1 cellular context compared by ENCODE assay signal in genomic region chr20:37081717-37082289, GRCh38.
TF ChIP-seq lines count a peak whose summit lies in the region.

No MANE protein-coding gene starts in this region.

TF ChIP-seq in WTC11, 78 proteins besides CTCF, POLR2A, EP300 and RAD21 (continued from another document):
- TF ChIP-seq, protein P1, sequence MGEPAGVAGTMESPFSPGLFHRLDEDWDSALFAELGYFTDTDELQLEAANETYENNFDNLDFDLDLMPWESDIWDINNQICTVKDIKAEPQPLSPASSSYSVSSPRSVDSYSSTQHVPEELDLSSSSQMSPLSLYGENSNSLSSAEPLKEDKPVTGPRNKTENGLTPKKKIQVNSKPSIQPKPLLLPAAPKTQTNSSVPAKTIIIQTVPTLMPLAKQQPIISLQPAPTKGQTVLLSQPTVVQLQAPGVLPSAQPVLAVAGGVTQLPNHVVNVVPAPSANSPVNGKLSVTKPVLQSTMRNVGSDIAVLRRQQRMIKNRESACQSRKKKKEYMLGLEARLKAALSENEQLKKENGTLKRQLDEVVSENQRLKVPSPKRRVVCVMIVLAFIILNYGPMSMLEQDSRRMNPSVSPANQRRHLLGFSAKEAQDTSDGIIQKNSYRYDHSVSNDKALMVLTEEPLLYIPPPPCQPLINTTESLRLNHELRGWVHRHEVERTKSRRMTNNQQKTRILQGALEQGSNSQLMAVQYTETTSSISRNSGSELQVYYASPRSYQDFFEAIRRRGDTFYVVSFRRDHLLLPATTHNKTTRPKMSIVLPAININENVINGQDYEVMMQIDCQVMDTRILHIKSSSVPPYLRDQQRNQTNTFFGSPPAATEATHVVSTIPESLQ (CRISPR knock-in tag; IDR thresholded peaks at IDR 0.05) = no peak
- TF ChIP-seq GRHL2 (CRISPR knock-in tag; IDR thresholded peaks at IDR 0.05; ENCODE audit: insufficient replicate concordance, severe bottlenecking) (no peak), NFYB (CRISPR knock-in tag; conservative IDR thresholded peaks at IDR 0.05; ENCODE audit: low read depth) (no peak), ZNF512 (CRISPR knock-in tag; IDR thresholded peaks at IDR 0.05; ENCODE audit: borderline replicate concordance) (no peak)
- TF ChIP-seq, protein P2, sequence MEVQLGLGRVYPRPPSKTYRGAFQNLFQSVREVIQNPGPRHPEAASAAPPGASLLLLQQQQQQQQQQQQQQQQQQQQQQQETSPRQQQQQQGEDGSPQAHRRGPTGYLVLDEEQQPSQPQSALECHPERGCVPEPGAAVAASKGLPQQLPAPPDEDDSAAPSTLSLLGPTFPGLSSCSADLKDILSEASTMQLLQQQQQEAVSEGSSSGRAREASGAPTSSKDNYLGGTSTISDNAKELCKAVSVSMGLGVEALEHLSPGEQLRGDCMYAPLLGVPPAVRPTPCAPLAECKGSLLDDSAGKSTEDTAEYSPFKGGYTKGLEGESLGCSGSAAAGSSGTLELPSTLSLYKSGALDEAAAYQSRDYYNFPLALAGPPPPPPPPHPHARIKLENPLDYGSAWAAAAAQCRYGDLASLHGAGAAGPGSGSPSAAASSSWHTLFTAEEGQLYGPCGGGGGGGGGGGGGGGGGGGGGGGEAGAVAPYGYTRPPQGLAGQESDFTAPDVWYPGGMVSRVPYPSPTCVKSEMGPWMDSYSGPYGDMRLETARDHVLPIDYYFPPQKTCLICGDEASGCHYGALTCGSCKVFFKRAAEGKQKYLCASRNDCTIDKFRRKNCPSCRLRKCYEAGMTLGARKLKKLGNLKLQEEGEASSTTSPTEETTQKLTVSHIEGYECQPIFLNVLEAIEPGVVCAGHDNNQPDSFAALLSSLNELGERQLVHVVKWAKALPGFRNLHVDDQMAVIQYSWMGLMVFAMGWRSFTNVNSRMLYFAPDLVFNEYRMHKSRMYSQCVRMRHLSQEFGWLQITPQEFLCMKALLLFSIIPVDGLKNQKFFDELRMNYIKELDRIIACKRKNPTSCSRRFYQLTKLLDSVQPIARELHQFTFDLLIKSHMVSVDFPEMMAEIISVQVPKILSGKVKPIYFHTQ (CRISPR knock-in tag; IDR thresholded peaks at IDR 0.05) = no peak
